ENCODE assay signal across 28 cellular contexts in the genomic region with DNA sequence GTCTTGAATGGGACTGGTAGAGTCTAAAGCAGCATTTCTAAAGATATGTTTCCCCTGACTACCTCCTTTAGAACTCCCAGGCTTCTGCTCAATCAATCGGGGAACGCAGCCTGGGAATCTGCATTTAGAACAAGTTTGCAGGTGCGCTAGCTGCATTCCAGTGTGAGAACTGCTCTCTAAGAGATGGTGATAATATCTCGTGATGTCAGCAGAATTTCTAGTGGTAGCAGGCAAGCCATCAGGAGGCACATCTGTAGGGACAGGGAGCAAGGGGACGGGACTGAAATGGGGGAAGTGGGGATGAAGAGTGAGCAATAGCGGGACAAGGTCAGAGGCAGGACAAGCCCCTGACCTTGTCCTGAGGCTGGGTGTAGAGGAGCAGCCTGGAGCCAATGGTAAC.
"Had no signal": no experiment of that assay in that cellular context is flagged by ENCODE, and none has a peak within 500 bp of the region (broad histone marks: within the 10 kb centered on the region; RNA-seq: fewer than 3 reads in every experiment).

No MANE protein-coding gene starts in this region.

- H3K4me3 ChIP-seq: neural progenitor cell, pancreas, psoas muscle, skin epidermis, smooth muscle cell, spleen, suprapubic skin, testis, tibial artery, transverse colon, upper lobe of right lung, uterus had no signal

- H3K36me3 ChIP-seq: neural progenitor cell, pancreas, suprapubic skin, tibial artery, transverse colon, upper lobe of right lung, uterus had no signal

- H3K9me3 ChIP-seq: pancreas, psoas muscle, spleen, suprapubic skin, testis, tibial artery, transverse colon, upper lobe of right lung, uterus had no signal

- H3K4me2 ChIP-seq: neural progenitor cell, smooth muscle cell had no signal

- H2AFZ ChIP-seq: neural progenitor cell had no signal

- FAIRE-seq: pancreas had no signal

- H3K4me1 ChIP-seq: neural progenitor cell, pancreas, psoas muscle, spleen, suprapubic skin, testis, transverse colon, upper lobe of right lung, uterus had no signal

- H3K27ac ChIP-seq: neural progenitor cell, pancreas, psoas muscle, skin epidermis, spleen, suprapubic skin, testis, tibial artery, transverse colon, upper lobe of right lung, uterus had no signal

- H3K9ac ChIP-seq: neural progenitor cell had no signal

- H3K27me3 ChIP-seq: neural progenitor cell, pancreas, spleen, suprapubic skin, testis, tibial artery, transverse colon, upper lobe of right lung, uterus had no signal

- ATAC-seq: naive thymus-derived CD4-positive, alpha-beta T cell; natural killer cell; pancreas; psoas muscle; right cardiac atrium; sciatic nerve; stimulated activated memory B cell treated with anti-CD40 and anti-IgM and Interleukin-4, amounts not matched to agents 10 μg/mL and 1 μg/mL and 100 μg/mL, for 72 hours; stimulated activated naive CD8-positive, alpha-beta T cell treated with anti-CD3 and anti-CD28 coated beads, Interleukin-15, amount 100 ng/mL, for 72 hours; stimulated activated naive CD8-positive, alpha-beta T cell treated with anti-CD3 and anti-CD28 coated beads, Interleukin-15, Interleukin-2, amounts not matched to agents 100 U/mL and 50 U/mL, for 24 hours; upper lobe of right lung had no signal

- DNase-seq: naive thymus-derived CD4-positive, alpha-beta T cell; natural killer cell; occipital lobe; pancreas; posterior cingulate gyrus; psoas muscle; right cardiac atrium; spleen; stimulated activated CD4-positive, alpha-beta T cell treated with anti-CD3 and anti-CD28 coated beads, Interleukin-12 subunit alpha, Interleukin-12 subunit beta, amount 100 ng/mL, for 4 hours; stimulated activated CD4-positive, alpha-beta T cell treated with anti-CD3 and anti-CD28 coated beads, Interleukin-1b, Interleukin-23, amount 100 ng/mL, for 48 hours; stimulated activated CD4-positive, alpha-beta T cell treated with anti-CD3 and anti-CD28 coated beads, Interleukin-4, amount 100 ng/mL, for 1 hour; stimulated activated CD4-positive, alpha-beta T cell treated with anti-CD3 and anti-CD28 coated beads, Interleukin-4, amount 100 ng/mL, for 4 hours; stimulated activated CD8-positive, alpha-beta memory T cell treated with anti-CD3 and anti-CD28 coated beads, Interleukin-4, amount 100 ng/mL, for 48 hours; stimulated activated naive CD4-positive, alpha-beta T cell; stimulated activated naive CD8-positive, alpha-beta T cell treated with anti-CD3 and anti-CD28 coated beads, Interleukin-15, amount 100 ng/mL, for 72 hours; stimulated activated naive CD8-positive, alpha-beta T cell treated with anti-CD3 and anti-CD28 coated beads, Interleukin-15, Interleukin-2, amounts not matched to agents 100 U/mL and 50 U/mL, for 24 hours; substantia nigra; testis; tibial artery; transverse colon; upper lobe of right lung; uterus had no signal
